In genomic region chr11:118216621-118217526, GRCh38 we compare ENCODE assay signal across 11 cellular contexts. TPM values are rescaled to one million over a fixed set of nuclear protein-coding genes. Genes with fewer than 3 reads are reported as not detected.
A peak's percentile ranks its signal among the peaks of the same experiment; 100 is the strongest.
DNase-seq lines count a peak whose midpoint lies in the region; TF ChIP-seq lines count a peak whose summit lies in the region.
"Had no signal": no experiment of that assay in that cellular context is flagged by ENCODE, and none has a peak within 500 bp of the region (broad histone marks: within the 10 kb centered on the region; RNA-seq: fewer than 3 reads in every experiment).

No MANE protein-coding gene starts in this region.

- CTCF ChIA-PET in HEK293 (lab: Yijun Ruan, JAX) = interaction anchor here (0.6 to 4.7 kb wide), 3 partner anchors 13 to 285 kb away, joined by 3 to 30 read pairs (median 3); no protein-coding TSS in a partner anchor
- CTCF ChIA-PET in Calu3 (lab: Charles Lee) = interaction anchor here (0.6 to 1.2 kb wide), 2 partner anchors 19 to 35 kb away, joined by 3 read pairs; partner anchors contain the start of gene MPZL3

- H3K27me3 Mint-ChIP-seq in Calu3 (ENCODE audit: unreplicated experiment) = no peaks in the 10 kb centered on the region

- no peak overlapping the region for H3K4me3 Mint-ChIP-seq in Calu3 (ENCODE audit: low read depth, unreplicated experiment)
- H3K4me3 Mint-ChIP-seq: mesothelial cell of epicardium had no signal

- POLR2A ChIA-PET in HEK293 (lab: Yijun Ruan, JAX) = no interaction called here

- H3K4me1 ChIP-seq in HEK293 (ENCODE audit: control insufficient read depth, insufficient read depth, low read length) (no peaks in the 10 kb centered on the region), mononuclear cell (ENCODE audit: insufficient read depth, low read length) (peaks cover 100% of the 10 kb centered on the region)

- H3K9me3 Mint-ChIP-seq in Calu3 (ENCODE audit: low read depth, unreplicated experiment) = no peaks in the 10 kb centered on the region

- H3K27me3 ChIP-seq in mononuclear cell (ENCODE audit: insufficient read depth, low read length) = no peaks in the 10 kb centered on the region

- no peak overlapping the region for H3K27ac Mint-ChIP-seq in Calu3 (ENCODE audit: unreplicated experiment)
- H3K27ac Mint-ChIP-seq: mesothelial cell of epicardium had no signal

- no TSS peak for BruUV-seq in Calu3 (replicated peaks; lab: Mats Ljungman, UMichigan)

- DNase-seq in GM10266 (ENCODE audit: extremely low spot score) = peak; percentile 39
- DNase-seq in activated CD4-positive, alpha-beta T cell treated with anti-CD3 and anti-CD28 coated beads for 48 hours = peak; percentile 68
- no peak for DNase-seq in NCI-H1105 treated with DMSO at 0.1 percent for 48 hours (lab: John Stamatoyannopoulos, UW)
- no peak for DNase-seq in cortex of kidney (lab: John Stamatoyannopoulos, UW)
- DNase-seq in Calu3 = no peak
- no peak for DNase-seq in NCI-H510A (lab: John Stamatoyannopoulos, UW)
- DNase-seq: GF-D8, SW 1271 had no signal

- H3K27ac ChIP-seq in HEK293 (ENCODE audit: extremely low read depth, low read depth, low read length) = no peak overlapping the region

- H3K4me1 Mint-ChIP-seq in Calu3 (ENCODE audit: low read depth, unreplicated experiment) = peaks cover 30% of the 10 kb centered on the region

- intact Hi-C loops in Calu3 (cut with micrococcal nuclease; ENCODE audit: unreplicated experiment) = no loop called here

- TF ChIP-seq CTCF in GM10266 (IDR thresholded peaks at IDR 0.05; ENCODE audit: control insufficient read depth, insufficient read depth, low read depth, missing control alignments) = peak; percentile 35
- no peak for TF ChIP-seq CTCF in HEK293 (tag by site-specific recombination; IDR thresholded peaks at IDR 0.05)
- no peak for TF ChIP-seq CTCF in Calu3 (IDR thresholded peaks at IDR 0.05; ENCODE audit: unreplicated experiment)

- H3K36me3 Mint-ChIP-seq in Calu3 (ENCODE audit: insufficient read depth, unreplicated experiment) = peaks cover 4% of the 10 kb centered on the region
- H3K36me3 Mint-ChIP-seq: mesothelial cell of epicardium had no signal

- H3K4me3 ChIP-seq in HEK293 (ENCODE audit: low read depth, low read length) (no peak overlapping the region), mononuclear cell (ENCODE audit: low read length) (peak overlapping the region; percentile 6)

- no peaks in the 10 kb centered on the region for H3K36me3 ChIP-seq in HEK293 (ENCODE audit: control insufficient read depth in 2 of 2, insufficient read depth in 1 of 2, low read length in 2 of 2)

- H3K9me3 ChIP-seq in HEK293 (ENCODE audit: control insufficient read depth, insufficient read depth, low read depth, low read length) (no peaks in the 10 kb centered on the region), mononuclear cell (ENCODE audit: low read depth, low read length) (no peaks in the 10 kb centered on the region)

TF ChIP-seq in HEK293, 187 proteins besides CTCF, POLR2A, EP300 and RAD21:
- TF ChIP-seq ZIC2 (tag by site-specific recombination; IDR thresholded peaks at IDR 0.05) = 0 out of 2 replicates have a peak, but pooled peaks have one; percentile 7
- no peak for TF ChIP-seq ZNF645 (tag by site-specific recombination; IDR thresholded peaks at IDR 0.05)
TF ChIP-seq in HEK293: peak in this region for 1.

RNA-seq across cellular contexts. Expression of gene JAML, which starts 7.9 kb away (rescaled TPM):
- total RNA-seq in mononuclear cell (90.4 TPM), Calu3 (2022) (0.07 TPM in 1 of 2 replicates, not detected in the other)
- total RNA-seq: mesothelial cell of epicardium had no signal

RNA-seq across cellular contexts. Expression of gene MPZL3, which starts 35.3 kb away (rescaled TPM):
- total RNA-seq in mononuclear cell (16.7 TPM), Calu3 (2022) (5.9 and 6.9 TPM in 2 replicates)

RNA-seq across cellular contexts. Expression of gene SCN2B, which starts 40.4 kb away (rescaled TPM):
- total RNA-seq in mononuclear cell (not detected), Calu3 (2022) (not detected in 2 replicates)

RNA-seq across cellular contexts. Expression of gene MPZL2, which starts 47.2 kb away (rescaled TPM):
- total RNA-seq in mononuclear cell (1.5 TPM), Calu3 (2022) (69.6 and 81.7 TPM in 2 replicates)

Comparison
In these comparisons a context has a peak if more than half of its experiments do, and no peak if none do; other contexts are left out.
1. DNase-seq: peak in GM10266 (single experiment) and activated CD4-positive, alpha-beta T cell treated with anti-CD3 and anti-CD28 coated beads for 48 hours (single experiment); none in NCI-H1105 treated with DMSO at 0.1 percent for 48 hours (single experiment), cortex of kidney (single experiment), Calu3 (single experiment) and NCI-H510A (single experiment).
2. RNA of gene JAML, which starts 7.9 kb away (total RNA-seq): 90.4 TPM in mononuclear cell (single experiment); 0.07 TPM in Calu3; every median in the first group is over 10 times any median in the second.